Comparison of ENCODE assay signal across 3 cellular contexts in the genomic region with DNA sequence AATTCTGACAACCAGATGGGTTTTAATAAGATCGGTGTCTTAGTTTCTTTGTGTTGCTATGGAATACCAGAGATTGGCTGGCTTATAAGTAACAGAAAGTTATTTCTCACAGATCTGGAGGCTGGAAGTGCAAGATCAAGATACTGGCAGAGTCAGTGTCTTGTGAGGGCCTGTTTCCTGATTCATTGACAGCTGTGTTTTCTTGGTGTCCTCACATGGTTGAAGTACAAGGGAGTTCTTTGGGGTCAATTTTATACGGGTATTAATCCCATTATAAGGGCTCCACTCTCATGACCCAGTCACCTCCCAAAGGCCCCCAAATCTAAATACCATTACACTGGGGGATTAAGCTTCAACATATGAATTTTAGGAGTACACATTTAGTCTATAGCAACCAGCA.
"Had no signal": no experiment of that assay in that cellular context is flagged by ENCODE, and none has a peak within 500 bp of the region (broad histone marks: within the 10 kb centered on the region; RNA-seq: fewer than 3 reads in every experiment).

No MANE protein-coding gene starts in this region.

- DNase-seq: IMR-90 had no signal

- H3K27ac ChIP-seq: HL-60 had no signal

- H3K4me3 ChIP-seq: K562 had no signal
